In the genomic region with DNA sequence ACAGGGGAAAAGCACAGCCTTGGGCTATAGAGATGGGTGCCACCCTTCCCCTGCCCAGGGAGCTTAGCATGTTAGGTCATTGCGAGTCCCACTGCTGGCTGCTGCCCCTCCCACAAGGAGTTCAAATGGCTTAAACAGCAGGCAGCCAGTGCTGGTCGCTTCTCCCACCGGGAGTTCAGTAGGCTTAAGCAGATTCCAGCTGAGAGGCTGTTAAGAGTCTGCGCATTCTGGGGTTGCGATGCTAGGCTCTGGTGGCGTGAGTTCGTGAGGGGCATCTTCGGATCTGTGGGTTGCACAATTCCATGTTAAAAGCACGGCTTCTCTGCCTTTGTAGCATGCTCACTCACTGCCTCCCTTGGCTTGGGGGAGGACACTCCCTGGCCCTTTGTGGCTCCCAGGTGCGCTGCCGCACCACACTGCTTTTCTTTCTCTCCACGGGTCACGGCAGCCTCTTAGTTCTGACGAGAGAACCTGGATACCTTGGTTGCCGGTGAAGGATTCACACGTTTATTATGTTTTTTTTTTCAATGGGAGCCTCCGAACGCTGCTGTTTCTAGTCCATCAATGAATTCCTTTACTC, we compare ENCODE assay signal across 1 cellular context.
TF ChIP-seq lines count a peak whose summit lies in the region.

No MANE protein-coding gene starts in this region.

TF ChIP-seq in GM23338, 12 proteins besides CTCF, POLR2A, EP300 and RAD21 (continued from another document):
- no peak for TF ChIP-seq ZNF462 (CRISPR knock-in tag; IDR thresholded peaks at IDR 0.05)
